Comparison of ENCODE assay signal across 19 cellular contexts in the genomic region with DNA sequence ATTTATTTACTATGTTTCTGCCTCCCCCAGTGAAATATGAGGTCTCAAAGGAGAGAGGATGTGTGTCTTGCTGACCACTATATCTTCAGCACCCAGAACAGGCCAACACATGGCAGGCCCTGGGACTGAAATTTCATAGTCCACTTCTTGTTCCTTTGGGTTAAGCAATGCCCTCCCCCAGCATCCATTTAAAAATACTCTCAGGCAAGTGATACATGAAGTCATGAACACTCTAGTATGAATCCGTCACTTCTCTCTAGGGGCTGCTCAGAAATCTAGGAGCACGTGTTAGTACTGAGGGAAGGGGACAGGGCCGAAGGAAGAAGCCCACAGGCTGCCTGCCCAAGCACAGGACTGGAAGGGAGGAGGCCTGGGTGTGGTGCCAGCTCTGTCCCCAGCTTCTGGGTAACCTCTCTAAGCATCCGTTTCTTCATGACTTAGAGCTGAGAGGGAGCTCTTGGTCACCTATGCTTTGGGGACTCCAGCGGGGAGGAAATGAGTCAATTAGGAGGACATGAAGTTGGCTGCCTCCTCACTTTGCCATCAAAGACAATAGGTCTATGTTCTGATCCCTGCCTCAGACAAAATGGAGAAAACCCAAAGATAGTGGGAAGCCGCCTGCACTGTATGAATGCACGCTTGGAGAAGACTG.
"Had no signal": no experiment of that assay in that cellular context is flagged by ENCODE, and none has a peak within 500 bp of the region (broad histone marks: within the 10 kb centered on the region; RNA-seq: fewer than 3 reads in every experiment).

No MANE protein-coding gene starts in this region.

- ATAC-seq: effector memory CD8-positive, alpha-beta T cell had no signal

- H3K27ac Mint-ChIP-seq: dendritic cell treated with granulocyte-macrophage colony-stimulating factor and Interleukin-4, amounts not matched to agents 40 ng/mL and 50 ng/mL, for 4 days; effector memory CD8-positive, alpha-beta T cell; immature natural killer cell; naive B cell; nephron progenitor cell had no signal

- H3K4me1 ChIP-seq: left ventricle myocardium inferior, right atrium auricular region, upper lobe of left lung, uterus had no signal

- H3K27ac ChIP-seq: epithelial cell of prostate, left ventricle myocardium inferior, neutrophil, right atrium auricular region, upper lobe of left lung, uterus had no signal

- H3K9me3 ChIP-seq: esophagus muscularis mucosa, left ventricle myocardium inferior, neutrophil, right atrium auricular region, sigmoid colon, upper lobe of left lung, uterus had no signal

- H3K4me3 ChIP-seq: esophagus muscularis mucosa, left ventricle myocardium inferior, lung, right atrium auricular region, sigmoid colon, upper lobe of left lung, uterus had no signal

- H3K27me3 ChIP-seq: esophagus muscularis mucosa, right atrium auricular region, sigmoid colon, upper lobe of left lung, uterus had no signal

- H3K4me1 Mint-ChIP-seq: immature natural killer cell, naive B cell had no signal

- H3K9me3 Mint-ChIP-seq: dendritic cell treated with granulocyte-macrophage colony-stimulating factor and Interleukin-4, amounts not matched to agents 40 ng/mL and 50 ng/mL, for 4 days; immature natural killer cell had no signal

- DNase-seq: effector memory CD8-positive, alpha-beta T cell; immature natural killer cell; left ventricle myocardium inferior; mesendoderm; naive B cell; nephron progenitor cell; posterior cingulate gyrus; sigmoid colon; small intestine; stimulated activated CD4-positive, alpha-beta T cell treated with anti-CD3 and anti-CD28 coated beads, Interleukin-12 subunit alpha, Interleukin-12 subunit beta, amount 100 ng/mL, for 4 hours; stimulated activated naive CD4-positive, alpha-beta T cell treated with Interleukin-2 at 50 U/mL for 16 hours; upper lobe of left lung; uterus had no signal

- H3K4me3 Mint-ChIP-seq: dendritic cell treated with granulocyte-macrophage colony-stimulating factor and Interleukin-4, amounts not matched to agents 40 ng/mL and 50 ng/mL, for 4 days; effector memory CD8-positive, alpha-beta T cell; immature natural killer cell; naive B cell; nephron progenitor cell had no signal

- H3K36me3 Mint-ChIP-seq: immature natural killer cell, naive B cell had no signal

- H3K36me3 ChIP-seq: esophagus muscularis mucosa, left ventricle myocardium inferior, neutrophil, right atrium auricular region, sigmoid colon, upper lobe of left lung, uterus had no signal
